Comparison of ENCODE assay signal across 36 cellular contexts in genomic region chr10:20221353-20221752, GRCh38.
"Had no signal": no experiment of that assay in that cellular context is flagged by ENCODE, and none has a peak within 500 bp of the region (broad histone marks: within the 10 kb centered on the region; RNA-seq: fewer than 3 reads in every experiment).

No MANE protein-coding gene starts in this region.

- H3K4me3 Mint-ChIP-seq: activated CD4-positive, alpha-beta memory T cell treated with anti-CD3 and anti-CD28 coated beads, Interleukin-2, amount 10 ng/mL, durations not matched to agents 7 days and 5 days; activated CD4-positive, alpha-beta T cell treated with anti-CD3 and anti-CD28 coated beads for 36 hours; activated CD4-positive, alpha-beta T cell treated with anti-CD3 and anti-CD28 coated beads, Interleukin-2, amount 10 ng/mL, durations not matched to agents 7 days and 5 days; activated CD8-positive, alpha-beta memory T cell treated with anti-CD3 and anti-CD28 coated beads, Interleukin-2, amount 10 ng/mL, durations not matched to agents 7 days and 5 days; activated CD8-positive, alpha-beta T cell treated with anti-CD3 and anti-CD28 coated beads, Interleukin-2, amount 10 ng/mL, durations not matched to agents 7 days and 5 days; activated naive CD4-positive, alpha-beta T cell treated with anti-CD3 and anti-CD28 coated beads, Interleukin-2, amount 10 ng/mL, durations not matched to agents 7 days and 5 days; activated naive CD4-positive, alpha-beta T cell treated with anti-CD3 and anti-CD28 coated beads, Interleukin-2, amount 50 U/mL, for 24 hours; activated naive CD8-positive, alpha-beta T cell; activated naive CD8-positive, alpha-beta T cell treated with anti-CD3 and anti-CD28 coated beads, Interleukin-2, amount 10 ng/mL, durations not matched to agents 7 days and 5 days; activated naive CD8-positive, alpha-beta T cell treated with anti-CD3 and anti-CD28 coated beads, Interleukin-2, amount 50 U/mL, for 24 hours; activated T-cell treated with anti-CD3 and anti-CD28 coated beads, Interleukin-2, amount 50 U/mL, for 24 hours; brain; central memory CD8-positive, alpha-beta T cell; T-helper 1 cell treated with Interleukin-12 subunit alpha and Interleukin-12 subunit beta and Interleukin-4 antibody, amounts not matched to agents 30 μg/mL and 1 μg/mL, for 36 hours; T-helper 2 cell treated with Interferon-gamma antibody and Interleukin-4, amounts not matched to agents 5 μg/mL and 100 μg/mL, for 36 hours had no signal

- H3K9me3 ChIP-seq: ascending aorta had no signal

- H3K27ac Mint-ChIP-seq: activated CD4-positive, alpha-beta memory T cell treated with anti-CD3 and anti-CD28 coated beads, Interleukin-2, amount 10 ng/mL, durations not matched to agents 7 days and 5 days; activated CD4-positive, alpha-beta T cell treated with anti-CD3 and anti-CD28 coated beads for 36 hours; activated CD4-positive, alpha-beta T cell treated with anti-CD3 and anti-CD28 coated beads, Interleukin-2, amount 10 ng/mL, durations not matched to agents 7 days and 5 days; activated CD8-positive, alpha-beta memory T cell treated with anti-CD3 and anti-CD28 coated beads, Interleukin-2, amount 10 ng/mL, durations not matched to agents 7 days and 5 days; activated CD8-positive, alpha-beta T cell treated with anti-CD3 and anti-CD28 coated beads, Interleukin-2, amount 10 ng/mL, durations not matched to agents 7 days and 5 days; activated naive CD4-positive, alpha-beta T cell treated with anti-CD3 and anti-CD28 coated beads, Interleukin-2, amount 10 ng/mL, durations not matched to agents 7 days and 5 days; activated naive CD4-positive, alpha-beta T cell treated with anti-CD3 and anti-CD28 coated beads, Interleukin-2, amount 50 U/mL, for 24 hours; activated naive CD8-positive, alpha-beta T cell; activated naive CD8-positive, alpha-beta T cell treated with anti-CD3 and anti-CD28 coated beads, Interleukin-2, amount 10 ng/mL, durations not matched to agents 7 days and 5 days; activated naive CD8-positive, alpha-beta T cell treated with anti-CD3 and anti-CD28 coated beads, Interleukin-2, amount 50 U/mL, for 24 hours; activated T-cell treated with anti-CD3 and anti-CD28 coated beads, Interleukin-2, amount 50 U/mL, for 24 hours; activated T-helper 2 cell treated with anti-CD3 and anti-CD28 coated beads, Interferon-gamma antibody, Interleukin-2, Interleukin-4, amounts not matched to agents 10 μg/mL and 5 μg/mL and 100 μg/mL, durations not matched to agents 14 hours and 24 hours and 36 hours; brain; T-helper 1 cell treated with Interleukin-12 subunit alpha and Interleukin-12 subunit beta and Interleukin-4 antibody, amounts not matched to agents 30 μg/mL and 1 μg/mL, for 36 hours; T-helper 2 cell treated with Interferon-gamma antibody and Interleukin-4, amounts not matched to agents 5 μg/mL and 100 μg/mL, for 36 hours had no signal

- H3K27ac ChIP-seq: ascending aorta, VCaP had no signal

- DNase-seq: activated CD4-positive, alpha-beta memory T cell treated with anti-CD3 and anti-CD28 coated beads, Interleukin-2, amount 10 ng/mL, durations not matched to agents 7 days and 5 days; activated CD4-positive, alpha-beta T cell treated with anti-CD3 and anti-CD28 coated beads for 1 hour; activated CD4-positive, alpha-beta T cell treated with anti-CD3 and anti-CD28 coated beads for 36 hours; activated CD4-positive, alpha-beta T cell treated with anti-CD3 and anti-CD28 coated beads for 48 hours; activated CD4-positive, alpha-beta T cell treated with anti-CD3 and anti-CD28 coated beads, Interleukin-2, amount 10 ng/mL, durations not matched to agents 7 days and 5 days; activated CD4-positive, alpha-beta T cell treated with anti-CD3 and anti-CD28 coated beads, Interleukin-2, amount 50 U/mL, for 48 hours; activated CD4-positive, CD25-positive, alpha-beta regulatory T cell; activated CD8-positive, alpha-beta memory T cell treated with anti-CD3 and anti-CD28 coated beads for 24 hours; activated CD8-positive, alpha-beta memory T cell treated with anti-CD3 and anti-CD28 coated beads, Interleukin-2, amount 10 ng/mL, durations not matched to agents 7 days and 5 days; activated CD8-positive, alpha-beta memory T cell treated with anti-CD3 and anti-CD28 coated beads, Interleukin-2, amount 50 U/mL, for 48 hours; activated CD8-positive, alpha-beta T cell treated with anti-CD3 and anti-CD28 coated beads, Interleukin-2, amount 10 ng/mL, durations not matched to agents 7 days and 5 days; activated effector memory CD4-positive, alpha-beta T cell treated with Interleukin-2 at 50 U/mL for 16 hours; activated gamma-delta T cell; activated naive CD4-positive, alpha-beta T cell treated with anti-CD3 and anti-CD28 coated beads, Interleukin-2, amount 10 ng/mL, durations not matched to agents 7 days and 5 days; activated naive CD4-positive, alpha-beta T cell treated with Interleukin-2 at 50 U/mL for 16 hours; activated naive CD8-positive, alpha-beta T cell treated with anti-CD3 and anti-CD28 coated beads, Interleukin-2, amount 10 ng/mL, durations not matched to agents 7 days and 5 days; activated naive CD8-positive, alpha-beta T cell treated with anti-CD3 and anti-CD28 coated beads, Interleukin-2, amount 50 U/mL, for 24 hours; activated T-cell treated with anti-CD3 and anti-CD28 coated beads, Interleukin-2, amount 50 U/mL, for 24 hours; activated T-cell treated with anti-CD3 and anti-CD28 coated beads, Interleukin-2, amount 50 U/mL, for 48 hours; amygdala; anterior cingulate cortex; caudate nucleus; cerebellar nuclear complex; T-helper 1 cell; T-helper 2 cell; T-helper 9 cell had no signal

- ATAC-seq: activated CD4-positive, alpha-beta T cell treated with anti-CD3 and anti-CD28 coated beads for 36 hours; activated CD4-positive, CD25-positive, alpha-beta regulatory T cell treated with anti-CD3 and anti-CD28 coated beads, Interleukin-2, amount 50 U/mL, for 24 hours; activated CD8-positive, alpha-beta memory T cell treated with anti-CD3 and anti-CD28 coated beads, Interleukin-2, amount 10 ng/mL, durations not matched to agents 7 days and 5 days; activated CD8-positive, alpha-beta T cell treated with anti-CD3 and anti-CD28 coated beads, Interleukin-2, amount 10 ng/mL, durations not matched to agents 7 days and 5 days; activated naive CD8-positive, alpha-beta T cell treated with anti-CD3 and anti-CD28 coated beads, Interleukin-2, amount 50 U/mL, for 24 hours had no signal

- H3K4me3 ChIP-seq: ascending aorta had no signal

- H3K4me1 Mint-ChIP-seq: activated CD4-positive, alpha-beta memory T cell treated with anti-CD3 and anti-CD28 coated beads, Interleukin-2, amount 10 ng/mL, durations not matched to agents 7 days and 5 days; activated CD4-positive, alpha-beta T cell treated with anti-CD3 and anti-CD28 coated beads for 36 hours; activated CD4-positive, alpha-beta T cell treated with anti-CD3 and anti-CD28 coated beads, Interleukin-2, amount 10 ng/mL, durations not matched to agents 7 days and 5 days; activated CD8-positive, alpha-beta memory T cell treated with anti-CD3 and anti-CD28 coated beads, Interleukin-2, amount 10 ng/mL, durations not matched to agents 7 days and 5 days; activated naive CD4-positive, alpha-beta T cell treated with anti-CD3 and anti-CD28 coated beads, Interleukin-2, amount 10 ng/mL, durations not matched to agents 7 days and 5 days; activated naive CD4-positive, alpha-beta T cell treated with anti-CD3 and anti-CD28 coated beads, Interleukin-2, amount 50 U/mL, for 24 hours; activated naive CD8-positive, alpha-beta T cell treated with anti-CD3 and anti-CD28 coated beads, Interleukin-2, amount 10 ng/mL, durations not matched to agents 7 days and 5 days; activated naive CD8-positive, alpha-beta T cell treated with anti-CD3 and anti-CD28 coated beads, Interleukin-2, amount 50 U/mL, for 24 hours; central memory CD8-positive, alpha-beta T cell had no signal

- H3K27me3 ChIP-seq: ascending aorta had no signal

- H3K27me3 Mint-ChIP-seq: activated CD4-positive, alpha-beta memory T cell treated with anti-CD3 and anti-CD28 coated beads, Interleukin-2, amount 10 ng/mL, durations not matched to agents 7 days and 5 days; activated CD4-positive, alpha-beta T cell treated with anti-CD3 and anti-CD28 coated beads for 36 hours; activated CD4-positive, alpha-beta T cell treated with anti-CD3 and anti-CD28 coated beads, Interleukin-2, amount 10 ng/mL, durations not matched to agents 7 days and 5 days; activated CD8-positive, alpha-beta memory T cell treated with anti-CD3 and anti-CD28 coated beads, Interleukin-2, amount 10 ng/mL, durations not matched to agents 7 days and 5 days; activated naive CD4-positive, alpha-beta T cell treated with anti-CD3 and anti-CD28 coated beads, Interleukin-2, amount 10 ng/mL, durations not matched to agents 7 days and 5 days; activated naive CD4-positive, alpha-beta T cell treated with anti-CD3 and anti-CD28 coated beads, Interleukin-2, amount 50 U/mL, for 24 hours; activated naive CD8-positive, alpha-beta T cell; activated naive CD8-positive, alpha-beta T cell treated with anti-CD3 and anti-CD28 coated beads, Interleukin-2, amount 10 ng/mL, durations not matched to agents 7 days and 5 days; activated naive CD8-positive, alpha-beta T cell treated with anti-CD3 and anti-CD28 coated beads, Interleukin-2, amount 50 U/mL, for 24 hours; activated T-cell treated with anti-CD3 and anti-CD28 coated beads, Interleukin-2, amount 50 U/mL, for 24 hours; brain; central memory CD8-positive, alpha-beta T cell had no signal

- H3K36me3 Mint-ChIP-seq: activated CD8-positive, alpha-beta memory T cell treated with anti-CD3 and anti-CD28 coated beads, Interleukin-2, amount 10 ng/mL, durations not matched to agents 7 days and 5 days; activated naive CD4-positive, alpha-beta T cell treated with anti-CD3 and anti-CD28 coated beads, Interleukin-2, amount 10 ng/mL, durations not matched to agents 7 days and 5 days; activated naive CD4-positive, alpha-beta T cell treated with anti-CD3 and anti-CD28 coated beads, Interleukin-2, amount 50 U/mL, for 24 hours; activated naive CD8-positive, alpha-beta T cell; activated naive CD8-positive, alpha-beta T cell treated with anti-CD3 and anti-CD28 coated beads, Interleukin-2, amount 10 ng/mL, durations not matched to agents 7 days and 5 days; brain had no signal

- H3K9me3 Mint-ChIP-seq: activated CD4-positive, alpha-beta T cell treated with anti-CD3 and anti-CD28 coated beads, Interleukin-2, amount 10 ng/mL, durations not matched to agents 7 days and 5 days; activated naive CD4-positive, alpha-beta T cell treated with anti-CD3 and anti-CD28 coated beads, Interleukin-2, amount 50 U/mL, for 24 hours; activated naive CD8-positive, alpha-beta T cell treated with anti-CD3 and anti-CD28 coated beads, Interleukin-2, amount 10 ng/mL, durations not matched to agents 7 days and 5 days; brain; T-helper 1 cell treated with Interleukin-12 subunit alpha and Interleukin-12 subunit beta and Interleukin-4 antibody, amounts not matched to agents 30 μg/mL and 1 μg/mL, for 36 hours had no signal
